Comparison of ENCODE assay signal across 8 cellular contexts in the genomic region with DNA sequence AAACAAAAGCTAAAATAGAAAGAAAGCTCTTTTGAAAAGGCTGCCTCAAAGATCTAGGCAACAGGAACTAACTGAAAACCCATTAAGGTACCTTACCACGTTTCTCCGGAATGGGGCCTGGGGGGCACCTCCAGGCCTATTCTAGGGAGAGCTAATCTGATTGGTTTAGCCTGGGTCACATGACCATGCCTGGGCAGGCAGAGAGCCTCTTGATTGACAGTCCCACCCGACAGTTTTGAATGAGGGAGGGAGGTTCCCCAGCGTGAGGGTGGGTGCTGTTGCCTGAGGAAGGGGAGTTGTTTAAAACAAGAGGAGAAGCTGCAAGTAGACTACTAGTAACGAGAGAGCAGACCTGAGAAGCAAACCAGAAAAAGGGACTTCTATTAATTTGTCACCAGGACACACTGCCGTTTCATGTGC.
A peak's percentile ranks its signal among the peaks of the same experiment; 100 is the strongest.
DNase-seq lines count a peak whose midpoint lies in the region; ATAC-seq and TF ChIP-seq lines count a peak whose summit lies in the region.

No MANE protein-coding gene starts in this region.

- CTCF ChIA-PET in Calu3 (lab: Charles Lee) (interaction anchor here (0.6 kb wide), 1 partner anchor 16 kb away, joined by 8 read pairs; no protein-coding TSS in a partner anchor), RWPE1 (lab: Yijun Ruan, JAX) (interaction anchor here (0.6 kb wide), 2 partner anchors 107 to 250 kb away, joined by 4 read pairs; no protein-coding TSS in a partner anchor)

- no peaks in the 10 kb centered on the region for H3K9me3 Mint-ChIP-seq in Calu3 (ENCODE audit: low read depth, unreplicated experiment)

- no peaks in the 10 kb centered on the region for H3K36me3 ChIP-seq in spleen

- no peak for TF ChIP-seq POLR2A in spleen (IDR thresholded peaks at IDR 0.05)

- ATAC-seq in left lobe of liver (peak; percentile 40), GM19351 (IDR thresholded peaks at IDR 0.05; ENCODE audit: unreplicated experiment) (no peak)

- no peaks in the 10 kb centered on the region for H3K9me3 ChIP-seq in spleen

- H3K27ac ChIP-seq in RWPE1 (no peak overlapping the region), spleen (no peak overlapping the region)

- TF ChIP-seq CTCF in Calu3 (IDR thresholded peaks at IDR 0.05; ENCODE audit: unreplicated experiment) (no peak), RWPE1 (conservative IDR thresholded peaks at IDR 0.05; ENCODE audit: low read depth) (no peak), spleen (IDR thresholded peaks at IDR 0.05 in 8 of 11, conservative IDR thresholded peaks at IDR 0.05 in 3 of 11) (no peak)

- no peak overlapping the region for H3K27ac Mint-ChIP-seq in Calu3 (ENCODE audit: unreplicated experiment)

- H3K4me1 Mint-ChIP-seq in Calu3 (ENCODE audit: low read depth, unreplicated experiment): no peaks in the 10 kb centered on the region

- no peaks in the 10 kb centered on the region for H3K27me3 Mint-ChIP-seq in Calu3 (ENCODE audit: unreplicated experiment)

- H3K4me1 ChIP-seq in spleen: no peaks in the 10 kb centered on the region

- 20 to 27% (median 24%) methylated on average over 6 of the region's 6 CpGs for WGBS in spleen, 5 donors

- POLR2A ChIA-PET in RWPE1 (lab: Yijun Ruan, JAX; ENCODE audit: low non-redundant PET): no interaction called here

- peaks cover 0 to 54% (median 0%) of the 10 kb centered on the region in 7 donors for H3K27me3 ChIP-seq in spleen (replicated peaks in 1 of 7)

- H3K4me3 Mint-ChIP-seq in Calu3 (ENCODE audit: low read depth, unreplicated experiment): no peak overlapping the region

- H3K4me3 ChIP-seq in spleen: no peak overlapping the region

- BruUV-seq in Calu3 (replicated peaks; lab: Mats Ljungman, UMichigan): no TSS peak

- H3K36me3 Mint-ChIP-seq in Calu3 (ENCODE audit: insufficient read depth, unreplicated experiment): no peaks in the 10 kb centered on the region

- DNase-seq in Calu3 (peak; percentile 52), GM19238 (ENCODE audit: insufficient read length, low spot score) (peak; percentile 60), RWPE1 (ENCODE audit: low spot score) (peak; percentile 96), left lobe of liver (ENCODE audit: low spot score) (no peak), RKO (ENCODE audit: low spot score) (no peak), spleen (no peak)
- DNase-seq in activated CD8-positive, alpha-beta memory T cell treated with anti-CD3 and anti-CD28 coated beads, Interleukin-2, amount 50 U/mL, for 48 hours: no peak

- intact Hi-C loops in Calu3 (cut with micrococcal nuclease; ENCODE audit: unreplicated experiment): no loop called here
- intact Hi-C loops in spleen (cut with DNase I; ENCODE audit: low total_unique reads): no loop called here

Comparison
In these comparisons a context has a peak if more than half of its experiments do, and no peak if none do; other contexts are left out.
1. DNase-seq: peak in Calu3 (single experiment), GM19238 (single experiment) and RWPE1 (single experiment); none in left lobe of liver (single experiment), activated CD8-positive, alpha-beta memory T cell treated with anti-CD3 and anti-CD28 coated beads, Interleukin-2, amount 50 U/mL, for 48 hours (single experiment), RKO (single experiment) and spleen (single experiment).